30 cellular contexts compared by ENCODE assay signal in the genomic region with DNA sequence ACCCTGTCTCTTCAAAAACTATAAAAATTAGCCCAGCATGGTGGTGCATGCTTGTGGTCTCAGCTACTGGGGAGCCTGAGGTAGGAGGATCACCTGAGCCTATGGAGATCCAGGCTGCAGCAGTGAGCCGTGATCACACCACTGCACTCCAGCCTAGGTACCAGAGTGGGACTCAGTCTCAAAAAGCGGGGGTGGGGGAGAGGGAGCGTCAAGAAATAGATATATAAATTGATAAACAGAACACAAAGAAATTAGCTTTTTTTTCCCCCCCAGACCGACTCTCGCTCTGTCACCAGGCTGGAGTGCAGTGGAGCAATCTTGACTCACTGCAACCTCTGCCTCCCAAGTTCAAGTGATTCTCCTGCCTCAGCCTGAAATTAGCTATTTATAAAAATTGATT.
"Had no signal": no experiment of that assay in that cellular context is flagged by ENCODE, and none has a peak within 500 bp of the region (broad histone marks: within the 10 kb centered on the region; RNA-seq: fewer than 3 reads in every experiment).

No MANE protein-coding gene starts in this region.

- H3K36me3 ChIP-seq: cardiac muscle cell, gastrocnemius medialis, transverse colon, uterus had no signal

- H3K4me3 ChIP-seq: ascending aorta, cardiac muscle cell, coronary artery, dorsolateral prefrontal cortex, gastrocnemius medialis, left lung, lower lobe of right lung, testis, transverse colon, uterus had no signal

- H3K27ac Mint-ChIP-seq: activated CD4-positive, alpha-beta memory T cell treated with anti-CD3 and anti-CD28 coated beads, Interleukin-2, amount 10 ng/mL, durations not matched to agents 7 days and 5 days; activated CD4-positive, alpha-beta T cell treated with anti-CD3 and anti-CD28 coated beads, Interleukin-2, amount 10 ng/mL, durations not matched to agents 24 days and 14 days; activated naive CD4-positive, alpha-beta T cell treated with anti-CD3 and anti-CD28 coated beads, Interleukin-2, amount 10 ng/mL, durations not matched to agents 7 days and 5 days; activated naive CD8-positive, alpha-beta T cell treated with anti-CD3 and anti-CD28 coated beads, Interleukin-2, amount 10 ng/mL, durations not matched to agents 7 days and 5 days; brain had no signal

- FAIRE-seq: islet of Langerhans, TTC549 had no signal

- H3K9me3 Mint-ChIP-seq: activated CD4-positive, alpha-beta memory T cell treated with anti-CD3 and anti-CD28 coated beads, Interleukin-2, amount 10 ng/mL, durations not matched to agents 7 days and 5 days; activated CD4-positive, alpha-beta T cell treated with anti-CD3 and anti-CD28 coated beads, Interleukin-2, amount 10 ng/mL, durations not matched to agents 24 days and 14 days; activated naive CD4-positive, alpha-beta T cell treated with anti-CD3 and anti-CD28 coated beads, Interleukin-2, amount 10 ng/mL, durations not matched to agents 7 days and 5 days; activated naive CD8-positive, alpha-beta T cell treated with anti-CD3 and anti-CD28 coated beads, Interleukin-2, amount 10 ng/mL, durations not matched to agents 7 days and 5 days; neural crest cell had no signal

- H3K4me1 ChIP-seq: ascending aorta, testis, uterus had no signal

- H3K27me3 Mint-ChIP-seq: activated CD4-positive, alpha-beta memory T cell treated with anti-CD3 and anti-CD28 coated beads, Interleukin-2, amount 10 ng/mL, durations not matched to agents 7 days and 5 days; activated CD4-positive, alpha-beta T cell treated with anti-CD3 and anti-CD28 coated beads, Interleukin-2, amount 10 ng/mL, durations not matched to agents 24 days and 14 days; activated naive CD4-positive, alpha-beta T cell treated with anti-CD3 and anti-CD28 coated beads, Interleukin-2, amount 10 ng/mL, durations not matched to agents 7 days and 5 days; activated naive CD8-positive, alpha-beta T cell treated with anti-CD3 and anti-CD28 coated beads, Interleukin-2, amount 10 ng/mL, durations not matched to agents 7 days and 5 days; brain had no signal

- H3K27me3 ChIP-seq: ascending aorta, cardiac muscle cell, dorsolateral prefrontal cortex, gastrocnemius medialis, left lung, testis, transverse colon, uterus had no signal

- H3K27ac ChIP-seq: ascending aorta, cardiac muscle cell, coronary artery, dorsolateral prefrontal cortex, gastrocnemius medialis, left lung, lower lobe of right lung, testis, transverse colon, uterus, VCaP had no signal

- ATAC-seq: gastrocnemius medialis; left lung; lower lobe of right lung; right cardiac atrium; stimulated activated naive CD8-positive, alpha-beta T cell treated with anti-CD3 and anti-CD28 coated beads, Interleukin-15, Interleukin-2, amounts not matched to agents 100 U/mL and 50 U/mL, for 24 hours had no signal

- DNase-seq: activated CD4-positive, alpha-beta memory T cell treated with anti-CD3 and anti-CD28 coated beads, Interleukin-2, amount 10 ng/mL, durations not matched to agents 7 days and 5 days; activated CD4-positive, alpha-beta T cell treated with anti-CD3 and anti-CD28 coated beads, Interleukin-2, amount 10 ng/mL, durations not matched to agents 24 days and 14 days; activated CD4-positive, CD25-positive, alpha-beta regulatory T cell treated with anti-CD3 and anti-CD28 coated beads, Interleukin-2, amount 50 U/mL, for 72 hours; activated gamma-delta T cell; activated naive CD4-positive, alpha-beta T cell treated with anti-CD3 and anti-CD28 coated beads, Interleukin-2, amount 10 ng/mL, durations not matched to agents 7 days and 5 days; activated naive CD8-positive, alpha-beta T cell treated with anti-CD3 and anti-CD28 coated beads, Interleukin-2, amount 10 ng/mL, durations not matched to agents 7 days and 5 days; activated T-cell treated with anti-CD3 and anti-CD28 coated beads, Interleukin-2, amount 50 U/mL, for 48 hours; dorsolateral prefrontal cortex; effector memory CD4-positive, alpha-beta T cell; gastrocnemius medialis; glutamatergic neuron; left lung; lower lobe of right lung; mesendoderm; nucleus accumbens; right cardiac atrium; stimulated activated CD4-positive, alpha-beta T cell treated with anti-CD3 and anti-CD28 coated beads, Interleukin-2, amount 100 ng/mL, for 48 hours; stimulated activated naive CD8-positive, alpha-beta T cell treated with anti-CD3 and anti-CD28 coated beads, Interleukin-15, Interleukin-2, amounts not matched to agents 100 U/mL and 50 U/mL, for 24 hours; T-helper 9 cell; testis; transverse colon; uterus had no signal

- H3K4me3 Mint-ChIP-seq: activated CD4-positive, alpha-beta memory T cell treated with anti-CD3 and anti-CD28 coated beads, Interleukin-2, amount 10 ng/mL, durations not matched to agents 7 days and 5 days; activated CD4-positive, alpha-beta T cell treated with anti-CD3 and anti-CD28 coated beads, Interleukin-2, amount 10 ng/mL, durations not matched to agents 24 days and 14 days; activated naive CD4-positive, alpha-beta T cell treated with anti-CD3 and anti-CD28 coated beads, Interleukin-2, amount 10 ng/mL, durations not matched to agents 7 days and 5 days; activated naive CD8-positive, alpha-beta T cell treated with anti-CD3 and anti-CD28 coated beads, Interleukin-2, amount 10 ng/mL, durations not matched to agents 7 days and 5 days; brain; neural crest cell had no signal

- H3K9me3 ChIP-seq: ascending aorta, gastrocnemius medialis, left lung, lower lobe of right lung, testis, transverse colon, uterus had no signal
